Comparison of ENCODE assay signal across 8 cellular contexts in genomic region chr20:25624500-25624939, GRCh38. TPM values are rescaled to one million over a fixed set of nuclear protein-coding genes. Genes with fewer than 3 reads are reported as not detected.
DNase-seq lines count a peak whose midpoint lies in the region; ATAC-seq and TF ChIP-seq lines count a peak whose summit lies in the region.

No MANE protein-coding gene starts in this region.

- peak overlapping the region; percentile 85 for H3K4me3 ChIP-seq in WERI-Rb-1 (ENCODE audit: low read depth, low read length)
- H3K4me3 ChIP-seq in skin epidermis = peak overlapping the region; percentile 68 to 96 (median 91)

- ATAC-seq in foreskin keratinocyte (no peak), HG02938 (IDR thresholded peaks at IDR 0.05; ENCODE audit: unreplicated experiment) (no peak)

- DNase-seq in NCI-H748 treated with DMSO at 0.1 percent for 48 hours (lab: John Stamatoyannopoulos, UW) (peak; percentile 3), NCI-H748 (lab: John Stamatoyannopoulos, UW; ENCODE audit: unreplicated experiment) (no peak), WERI-Rb-1 (no peak), foreskin keratinocyte (peak in 1 of 2 donors; percentile 2), activated gamma-delta T cell (lab: John Stamatoyannopoulos, UW) (no peak), dermis blood vessel endothelial cell (no peak)

- peaks cover 14% of the 10 kb centered on the region for H3K4me1 ChIP-seq in foreskin keratinocyte

- H3K9me3 ChIP-seq in WERI-Rb-1 (ENCODE audit: severe bottlenecking) = no peaks in the 10 kb centered on the region

- H3K27ac ChIP-seq in WERI-Rb-1 (peak overlapping the region; percentile 99), foreskin keratinocyte (peak overlapping the region; percentile 94), skin epidermis (peak overlapping the region; percentile 65 to 97 (median 88))

- no peaks in the 10 kb centered on the region for H3K27me3 ChIP-seq in WERI-Rb-1 (ENCODE audit: insufficient read depth, low read depth, severe bottlenecking)
- no peaks in the 10 kb centered on the region for H3K27me3 ChIP-seq in foreskin keratinocyte

- no peak for TF ChIP-seq CTCF in WERI-Rb-1 (IDR thresholded peaks at IDR 0.05; ENCODE audit: low read depth, low read length)
- no peak for TF ChIP-seq CTCF in foreskin keratinocyte (conservative IDR thresholded peaks at IDR 0.05)

- peaks cover 3% of the 10 kb centered on the region for H3K36me3 ChIP-seq in WERI-Rb-1

RNA-seq across cellular contexts. Expression of gene NANP, which starts 0.7 kb away (rescaled TPM):
- 10.2 and 10.3 TPM in 2 replicates for total RNA-seq in foreskin keratinocyte
- 4.0 and 5.0 TPM in 2 replicates for polyA plus RNA-seq in foreskin keratinocyte
- total RNA-seq in dermis blood vessel endothelial cell = 6.8 and 9.2 TPM in 2 replicates

RNA-seq across cellular contexts. Expression of gene NINL, which starts 39.2 kb away (rescaled TPM):
- total RNA-seq in foreskin keratinocyte (4.3 TPM in 2 replicates), dermis blood vessel endothelial cell (21.6 and 24.8 TPM in 2 replicates)
- polyA plus RNA-seq in foreskin keratinocyte = 2.8 and 3.5 TPM in 2 replicates
